24 cellular contexts compared by ENCODE assay signal in the genomic region with DNA sequence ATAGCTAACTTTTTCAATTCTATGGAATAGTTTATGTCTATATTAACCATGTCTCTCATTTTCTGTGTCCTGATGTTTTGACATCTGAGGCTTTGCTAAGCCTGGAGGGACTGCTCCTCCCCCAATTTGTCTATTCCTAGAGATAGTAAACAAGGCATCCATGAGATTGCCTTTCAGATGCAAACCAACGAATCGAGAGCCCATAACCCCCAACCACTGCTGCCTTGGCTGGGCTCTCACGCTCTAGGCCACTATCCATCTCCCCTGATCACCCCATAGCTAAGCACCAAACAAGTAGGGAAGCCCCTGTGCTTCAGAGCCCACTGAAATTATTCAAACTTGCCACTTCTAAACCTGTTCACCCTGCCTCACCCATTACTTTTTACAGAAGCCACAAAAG.
"Had no signal": no experiment of that assay in that cellular context is flagged by ENCODE, and none has a peak within 500 bp of the region (broad histone marks: within the 10 kb centered on the region; RNA-seq: fewer than 3 reads in every experiment).

No MANE protein-coding gene starts in this region.

- H3K9me3 Mint-ChIP-seq: activated naive CD4-positive, alpha-beta T cell treated with anti-CD3 and anti-CD28 coated beads, Interleukin-2, amount 50 U/mL, for 24 hours; activated T-cell treated with anti-CD3 and anti-CD28 coated beads, Interleukin-2, amount 50 U/mL, for 24 hours; activated T-helper 1 cell treated with anti-CD3 and anti-CD28 coated beads, Interleukin-12 subunit alpha, Interleukin-12 subunit beta, Interleukin-2, Interleukin-4 antibody, amounts not matched to agents 30 ng/mL and 10 ng/mL and 1 ng/mL, durations not matched to agents 14 hours and 24 hours and 36 hours; T-helper 2 cell treated with Interferon-gamma antibody and Interleukin-4, amounts not matched to agents 5 μg/mL and 100 μg/mL, for 36 hours had no signal

- H3K4me3 Mint-ChIP-seq: activated CD8-positive, alpha-beta T cell treated with anti-CD3 and anti-CD28 coated beads, Interleukin-2, amount 10 ng/mL, durations not matched to agents 7 days and 5 days; activated naive CD4-positive, alpha-beta T cell treated with anti-CD3 and anti-CD28 coated beads, Interleukin-2, amount 50 U/mL, for 24 hours; activated T-cell treated with anti-CD3 and anti-CD28 coated beads, Interleukin-2, amount 50 U/mL, for 24 hours; activated T-helper 1 cell treated with anti-CD3 and anti-CD28 coated beads, Interleukin-12 subunit alpha, Interleukin-12 subunit beta, Interleukin-2, Interleukin-4 antibody, amounts not matched to agents 30 ng/mL and 10 ng/mL and 1 ng/mL, durations not matched to agents 14 hours and 24 hours and 36 hours; T-helper 2 cell treated with Interferon-gamma antibody and Interleukin-4, amounts not matched to agents 5 μg/mL and 100 μg/mL, for 36 hours had no signal

- H3K36me3 Mint-ChIP-seq: activated naive CD4-positive, alpha-beta T cell treated with anti-CD3 and anti-CD28 coated beads, Interleukin-2, amount 50 U/mL, for 24 hours had no signal

- H3K4me1 Mint-ChIP-seq: activated naive CD4-positive, alpha-beta T cell treated with anti-CD3 and anti-CD28 coated beads, Interleukin-2, amount 50 U/mL, for 24 hours had no signal

- ATAC-seq: activated CD8-positive, alpha-beta T cell treated with anti-CD3 and anti-CD28 coated beads, Interleukin-2, amount 10 ng/mL, durations not matched to agents 7 days and 5 days; PC-3; SK-N-SH treated with all-trans-retinoic acid at 6 μM for 48 hours had no signal

- H3K27ac Mint-ChIP-seq: activated CD8-positive, alpha-beta T cell treated with anti-CD3 and anti-CD28 coated beads, Interleukin-2, amount 10 ng/mL, durations not matched to agents 7 days and 5 days; activated naive CD4-positive, alpha-beta T cell treated with anti-CD3 and anti-CD28 coated beads, Interleukin-2, amount 50 U/mL, for 24 hours; activated T-cell treated with anti-CD3 and anti-CD28 coated beads, Interleukin-2, amount 50 U/mL, for 24 hours; activated T-helper 1 cell treated with anti-CD3 and anti-CD28 coated beads, Interleukin-12 subunit alpha, Interleukin-12 subunit beta, Interleukin-2, Interleukin-4 antibody, amounts not matched to agents 30 ng/mL and 10 ng/mL and 1 ng/mL, durations not matched to agents 14 hours and 24 hours and 36 hours; T-helper 2 cell treated with Interferon-gamma antibody and Interleukin-4, amounts not matched to agents 5 μg/mL and 100 μg/mL, for 36 hours had no signal

- H3K4me3 ChIP-seq: breast epithelium, SJSA1 had no signal

- H3K27ac ChIP-seq: breast epithelium, SJSA1 had no signal

- DNase-seq: activated CD4-positive, alpha-beta T cell treated with anti-CD3 and anti-CD28 coated beads for 48 hours; activated CD4-positive, alpha-beta T cell treated with anti-CD3 and anti-CD28 coated beads, Interleukin-2, amount 50 U/mL, for 4 hours; activated CD4-positive, CD25-positive, alpha-beta regulatory T cell treated with anti-CD3 and anti-CD28 coated beads, Interleukin-2, amount 50 U/mL, for 72 hours; activated CD8-positive, alpha-beta T cell treated with anti-CD3 and anti-CD28 coated beads, Interleukin-2, amount 10 ng/mL, durations not matched to agents 7 days and 5 days; activated effector memory CD4-positive, alpha-beta T cell treated with Interleukin-2 at 50 U/mL for 16 hours; activated naive CD4-positive, alpha-beta T cell; activated T-cell treated with anti-CD3 and anti-CD28 coated beads, Interleukin-2, amount 50 U/mL, for 24 hours; aorta; caudate nucleus; KBM-7; NCI-H1092; NCI-H1417; NCI-H1930; NCI-H345; NCI-H524; PC-3; SHP77; SW 1271 had no signal

- H3K27me3 Mint-ChIP-seq: activated naive CD4-positive, alpha-beta T cell treated with anti-CD3 and anti-CD28 coated beads, Interleukin-2, amount 50 U/mL, for 24 hours had no signal

- H3K36me3 ChIP-seq: breast epithelium, SJSA1 had no signal

- H3K27me3 ChIP-seq: breast epithelium, SJSA1 had no signal

- H3K4me1 ChIP-seq: breast epithelium had no signal

- H3K9me3 ChIP-seq: breast epithelium, SJSA1 had no signal
